In the genomic region with DNA sequence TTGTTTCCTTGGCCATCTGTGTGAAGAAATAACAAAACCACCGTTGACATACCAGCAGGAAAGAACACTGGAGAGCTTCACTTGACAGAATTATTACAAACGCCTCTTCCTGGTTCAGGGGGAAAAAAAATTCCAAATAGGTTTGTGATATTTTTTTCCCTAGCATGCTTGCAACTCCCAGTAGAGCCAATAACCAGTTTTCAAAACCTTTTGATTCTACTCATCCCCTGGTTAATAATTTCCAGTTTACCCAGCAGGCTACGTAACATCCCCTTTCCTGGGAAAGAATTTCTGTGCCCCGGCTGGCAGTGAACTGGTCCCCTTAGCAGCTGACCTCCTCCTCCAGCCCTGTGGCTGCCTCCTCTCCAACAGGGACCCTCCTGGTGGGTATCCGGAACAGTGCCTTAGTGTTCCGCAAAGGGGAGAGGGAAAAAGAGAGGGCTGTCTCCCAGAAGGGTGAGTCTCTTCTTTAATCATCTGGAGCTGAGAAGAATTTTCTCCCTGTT, we compare ENCODE assay signal across 1 cellular context.
TF ChIP-seq lines count a peak whose summit lies in the region.

No MANE protein-coding gene starts in this region.

TF ChIP-seq in endothelial cell of umbilical vein, 7 proteins besides CTCF, POLR2A, EP300 and RAD21:
- no peak for TF ChIP-seq EZH2 (IDR thresholded peaks at IDR 0.05; ENCODE audit: borderline replicate concordance, low read depth, low read length, severe bottlenecking)
- TF ChIP-seq, protein P1, sequence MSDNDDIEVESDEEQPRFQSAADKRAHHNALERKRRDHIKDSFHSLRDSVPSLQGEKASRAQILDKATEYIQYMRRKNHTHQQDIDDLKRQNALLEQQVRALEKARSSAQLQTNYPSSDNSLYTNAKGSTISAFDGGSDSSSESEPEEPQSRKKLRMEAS (IDR thresholded peaks at IDR 0.05; ENCODE audit: insufficient read depth, insufficient read length), result no peak
- TF ChIP-seq POLR2AphosphoS5 (IDR thresholded peaks at IDR 0.05; ENCODE audit: insufficient read depth, low read depth, low read length), result no peak
- no peak for TF ChIP-seq MYC (IDR thresholded peaks at IDR 0.05; ENCODE audit: low read depth, low read length)
- TF ChIP-seq JUN (IDR thresholded peaks at IDR 0.05; ENCODE audit: borderline replicate concordance, insufficient read depth, insufficient read length, low read depth), result no peak
- TF ChIP-seq GATA2 (IDR thresholded peaks at IDR 0.05; ENCODE audit: insufficient read depth, insufficient read length, low read depth, low read length), result no peak
- TF ChIP-seq FOS (IDR thresholded peaks at IDR 0.05; ENCODE audit: borderline replicate concordance, insufficient read depth, low read length), result no peak
